Comparison of ENCODE assay signal across 17 cellular contexts in genomic region chr15:91908401-91908800, GRCh38. TPM values are rescaled to one million over a fixed set of nuclear protein-coding genes. Genes with fewer than 3 reads are reported as not detected.
DNase-seq lines count a peak whose midpoint lies in the region; ATAC-seq and TF ChIP-seq lines count a peak whose summit lies in the region.
"Had no signal": no experiment of that assay in that cellular context is flagged by ENCODE, and none has a peak within 500 bp of the region (broad histone marks: within the 10 kb centered on the region; RNA-seq: fewer than 3 reads in every experiment).

No MANE protein-coding gene starts in this region.

- peak; percentile 58 for DNase-seq in A172 (ENCODE audit: low spot score)
- peak; percentile 50 for DNase-seq in EH (ENCODE audit: low read depth)
- DNase-seq in T-helper 17 cell = no peak
- peak; percentile 45 for DNase-seq in fibroblast of pulmonary artery (ENCODE audit: low read depth)
- DNase-seq in left ventricle myocardium inferior = no peak
- DNase-seq in Ammon's horn (ENCODE audit: low spot score) = no peak
- no peak for DNase-seq in H7
- no peak for DNase-seq in DMS 273 (lab: John Stamatoyannopoulos, UW; ENCODE audit: unreplicated experiment)
- DNase-seq: activated CD4-positive, CD25-positive, alpha-beta regulatory T cell; activated gamma-delta T cell; CD4-positive, CD25-positive, alpha-beta regulatory T cell; NCI-H1417; NCI-H69; occipital lobe had no signal

- H3K4me1 Mint-ChIP-seq in T-helper 17 cell = peaks cover 54% of the 10 kb centered on the region

- intact Hi-C loops in left ventricle myocardium inferior (cut with micrococcal nuclease) = no loop called here

- no peaks in the 10 kb centered on the region for H3K27me3 Mint-ChIP-seq in T-helper 17 cell
- H3K27me3 Mint-ChIP-seq: CD4-positive, CD25-positive, alpha-beta regulatory T cell had no signal

- H3K36me3 ChIP-seq in left ventricle myocardium inferior = peaks cover 4% of the 10 kb centered on the region
- H3K36me3 ChIP-seq in H7 (replicated peaks; ENCODE audit: control insufficient read depth, insufficient read depth, low read length) = no peaks in the 10 kb centered on the region
- H3K36me3 ChIP-seq: gastroesophageal sphincter had no signal

- TF ChIP-seq CTCF in fibroblast of pulmonary artery (IDR thresholded peaks at IDR 0.05; ENCODE audit: low read length, missing control alignments) (no peak), left ventricle myocardium inferior (IDR thresholded peaks at IDR 0.05; ENCODE audit: borderline replicate concordance) (no peak)

- no peak overlapping the region for H3K4me3 Mint-ChIP-seq in T-helper 17 cell
- H3K4me3 Mint-ChIP-seq: CD4-positive, CD25-positive, alpha-beta regulatory T cell had no signal

- H3K4me3 ChIP-seq in fibroblast of pulmonary artery (replicated peaks; ENCODE audit: low read depth, low read length) (no peak overlapping the region), left ventricle myocardium inferior (no peak overlapping the region), H7 (ENCODE audit: insufficient read depth, low read depth, low read length) (no peak overlapping the region)
- H3K4me3 ChIP-seq: gastroesophageal sphincter had no signal

- H3K36me3 Mint-ChIP-seq in T-helper 17 cell (ENCODE audit: low read depth) = peaks cover 7% of the 10 kb centered on the region

- no peaks in the 10 kb centered on the region for H3K27me3 ChIP-seq in left ventricle myocardium inferior (ENCODE audit: low read depth)
- no peaks in the 10 kb centered on the region for H3K27me3 ChIP-seq in H7 (ENCODE audit: control insufficient read depth, insufficient read depth, low read length)
- H3K27me3 ChIP-seq: gastroesophageal sphincter had no signal

- peaks cover 47% of the 10 kb centered on the region for H3K4me1 ChIP-seq in left ventricle myocardium inferior

- no peak overlapping the region for H3K27ac ChIP-seq in left ventricle myocardium inferior (replicated peaks)
- H3K27ac ChIP-seq: gastroesophageal sphincter, HL-60 had no signal

- H3K27ac Mint-ChIP-seq in T-helper 17 cell = peak overlapping the region; percentile 39
- H3K27ac Mint-ChIP-seq: CD4-positive, CD25-positive, alpha-beta regulatory T cell had no signal

- no peak for ATAC-seq in T-helper 17 cell
- ATAC-seq: gastroesophageal sphincter, left lobe of liver had no signal

- no peaks in the 10 kb centered on the region for H3K9me3 ChIP-seq in T-helper 17 cell (ENCODE audit: control insufficient read depth, low read length, poor library complexity, severe bottlenecking)
- H3K9me3 ChIP-seq in left ventricle myocardium inferior (replicated peaks) = no peaks in the 10 kb centered on the region
- H3K9me3 ChIP-seq: gastroesophageal sphincter had no signal

RNA-seq across cellular contexts. Expression of gene SLCO3A1, which starts 54.9 kb away (rescaled TPM):
- total RNA-seq in A172 (2014; rRNA removed; shearing (Covaris generic)) = 2.8 and 4.0 TPM in 2 replicates
- total RNA-seq in T-helper 17 cell (10 to 100 TPM; 55.9 to 65.1 TPM), left ventricle myocardium inferior (56.8 TPM)
- 1.4 and 2.5 TPM in 2 replicates for total RNA-seq in H7 (2014; rRNA removed; shearing (Covaris generic))

Comparison
In these comparisons a context has a peak if more than half of its experiments do, and no peak if none do; other contexts are left out.
1. DNase-seq: peak in A172 (single experiment), EH (single experiment) and fibroblast of pulmonary artery (single experiment); none in T-helper 17 cell (0 of 3), left ventricle myocardium inferior (single experiment), Ammon's horn (single experiment), H7 (single experiment) and DMS 273 (single experiment).
2. RNA of gene SLCO3A1, which starts 54.9 kb away (total RNA-seq): 55.9 to 65.1 TPM in T-helper 17 cell and 56.8 TPM in left ventricle myocardium inferior (single experiment); 2.8 to 4.0 TPM in A172 and 1.4 to 2.5 TPM in H7; every median in the first group is over 10 times any median in the second.